23 cellular contexts compared by ENCODE assay signal in the genomic region with DNA sequence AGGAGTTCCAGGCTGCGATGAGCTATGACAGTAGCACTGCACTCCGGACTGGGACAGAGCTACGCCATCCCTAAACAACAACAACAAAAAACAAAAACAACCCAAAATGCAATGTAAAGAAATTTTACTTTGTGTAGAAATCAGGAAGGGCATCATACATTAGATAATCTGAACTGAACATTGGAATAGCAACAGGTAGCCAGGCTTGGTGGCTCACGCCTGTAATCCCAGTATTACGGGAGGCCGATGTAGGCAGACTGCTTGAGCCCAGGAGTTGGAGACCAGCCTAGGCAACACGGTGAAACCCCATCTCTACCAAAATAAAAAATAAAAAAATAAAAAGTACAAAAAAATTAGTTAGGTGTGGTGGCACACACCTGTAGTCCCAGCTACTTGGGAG. TPM values are rescaled to one million over a fixed set of nuclear protein-coding genes. Genes with fewer than 3 reads are reported as not detected.
DNase-seq lines count a peak whose midpoint lies in the region; ATAC-seq, FAIRE-seq and TF ChIP-seq lines count a peak whose summit lies in the region.
"Had no signal": no experiment of that assay in that cellular context is flagged by ENCODE, and none has a peak within 500 bp of the region (broad histone marks: within the 10 kb centered on the region; RNA-seq: fewer than 3 reads in every experiment).

No MANE protein-coding gene starts in this region.

- no peaks in the 10 kb centered on the region for H3K9me3 ChIP-seq in lower lobe of right lung
- H3K9me3 ChIP-seq: body of pancreas, HAP-1, tibial artery had no signal

- H3K27ac Mint-ChIP-seq in activated T-cell treated with anti-CD3 and anti-CD28 coated beads, Interleukin-2, amount 50 U/mL, for 72 hours: no peak overlapping the region
- no peak overlapping the region for H3K27ac Mint-ChIP-seq in activated T-cell treated with anti-CD3 and anti-CD28 coated beads, Interleukin-2, amount 50 U/mL, for 24 hours
- H3K27ac Mint-ChIP-seq in GM23338: no peak overlapping the region
- H3K27ac Mint-ChIP-seq in activated T-helper 17 cell treated with anti-CD3 and anti-CD28 coated beads, Interleukin-2, amount 50 U/mL, for 72 hours: no peak overlapping the region
- H3K27ac Mint-ChIP-seq in progenitor cell of endocrine pancreas: no peak overlapping the region

- peaks cover 61% of the 10 kb centered on the region for H3K4me1 Mint-ChIP-seq in activated T-cell treated with anti-CD3 and anti-CD28 coated beads, Interleukin-2, amount 50 U/mL, for 72 hours (ENCODE audit: low read depth)
- H3K4me1 Mint-ChIP-seq in activated T-cell treated with anti-CD3 and anti-CD28 coated beads, Interleukin-2, amount 50 U/mL, for 24 hours (ENCODE audit: low read depth): peaks cover 60% of the 10 kb centered on the region
- H3K4me1 Mint-ChIP-seq in GM23338: peaks cover 6% of the 10 kb centered on the region; the same call in 2 of the 3 replicates
- peaks cover 15% of the 10 kb centered on the region for H3K4me1 Mint-ChIP-seq in activated T-helper 17 cell treated with anti-CD3 and anti-CD28 coated beads, Interleukin-2, amount 50 U/mL, for 72 hours
- H3K4me1 Mint-ChIP-seq in progenitor cell of endocrine pancreas (ENCODE audit: low read depth): peaks cover 14% of the 10 kb centered on the region

- 0 out of 2 replicates have a peak, but pooled peaks cover 5% of the 10 kb centered on the region for H4K20me1 ChIP-seq in GM23338 (replicated peaks; ENCODE audit: insufficient read depth)

- H3K36me3 Mint-ChIP-seq in activated T-cell treated with anti-CD3 and anti-CD28 coated beads, Interleukin-2, amount 50 U/mL, for 72 hours (ENCODE audit: insufficient read depth in 2 of 2): peaks cover 0 to 7% of the 10 kb centered on the region in 2 donors
- H3K36me3 Mint-ChIP-seq in activated T-cell treated with anti-CD3 and anti-CD28 coated beads, Interleukin-2, amount 50 U/mL, for 24 hours (ENCODE audit: low read depth): peaks cover 65% of the 10 kb centered on the region
- H3K36me3 Mint-ChIP-seq in GM23338 (ENCODE audit: low read depth) (peaks cover 14% of the 10 kb centered on the region), progenitor cell of endocrine pancreas (ENCODE audit: insufficient read depth) (peaks cover 3% of the 10 kb centered on the region)
- H3K36me3 Mint-ChIP-seq in activated T-helper 17 cell treated with anti-CD3 and anti-CD28 coated beads, Interleukin-2, amount 50 U/mL, for 72 hours (ENCODE audit: low read depth): peaks cover 29% of the 10 kb centered on the region

- H3K9me3 Mint-ChIP-seq in activated T-cell treated with anti-CD3 and anti-CD28 coated beads, Interleukin-2, amount 50 U/mL, for 72 hours: no peaks in the 10 kb centered on the region
- H3K9me3 Mint-ChIP-seq in activated T-cell treated with anti-CD3 and anti-CD28 coated beads, Interleukin-2, amount 50 U/mL, for 24 hours: no peaks in the 10 kb centered on the region
- H3K9me3 Mint-ChIP-seq in GM23338: no peaks in the 10 kb centered on the region; the same call in 2 of the 3 replicates
- H3K9me3 Mint-ChIP-seq in activated T-helper 17 cell treated with anti-CD3 and anti-CD28 coated beads, Interleukin-2, amount 50 U/mL, for 72 hours: no peaks in the 10 kb centered on the region
- no peaks in the 10 kb centered on the region for H3K9me3 Mint-ChIP-seq in progenitor cell of endocrine pancreas (ENCODE audit: low read depth)
- H3K9me3 Mint-ChIP-seq: activated naive CD4-positive, alpha-beta T cell treated with anti-CD3 and anti-CD28 coated beads, Interleukin-2, amount 50 U/mL, for 72 hours; stimulated activated memory B cell treated with anti-CD40 and anti-IgM and Interleukin-4, amounts not matched to agents 10 μg/mL and 1 μg/mL and 100 μg/mL, for 72 hours had no signal

- no peak for DNase-seq in activated T-cell treated with anti-CD3 and anti-CD28 coated beads, Interleukin-2, amount 50 U/mL, for 72 hours
- DNase-seq in activated T-cell treated with anti-CD3 and anti-CD28 coated beads, Interleukin-2, amount 50 U/mL, for 24 hours: no peak
- DNase-seq in GM23338 (ENCODE audit: low spot score) (no peak), progenitor cell of endocrine pancreas (ENCODE audit: low spot score, unreplicated experiment) (no peak), lower lobe of right lung (no peak), GM19239 (ENCODE audit: insufficient read length, low spot score) (no peak)
- DNase-seq: activated CD4-positive, CD25-positive, alpha-beta regulatory T cell treated with anti-CD3 and anti-CD28 coated beads, Interleukin-2, amount 50 U/mL, for 72 hours; activated CD8-positive, alpha-beta memory T cell treated with anti-CD3 and anti-CD28 coated beads, Interleukin-2, amount 50 U/mL, for 48 hours; body of pancreas; EL; Kasumi-1; kidney; NCI-H1105 treated with DMSO at 0.1 percent for 48 hours; NCI-H2171 treated with DMSO at 0.1 percent for 48 hours; NCI-H69; SHP77; T-helper 9 cell; tibial artery had no signal

- H3F3A ChIP-seq in GM23338 (replicated peaks; ENCODE audit: low read depth): no peaks in the 10 kb centered on the region

- intact Hi-C loops in lower lobe of right lung (cut with DNase I): no loop called here

- H3K27me3 Mint-ChIP-seq in activated T-cell treated with anti-CD3 and anti-CD28 coated beads, Interleukin-2, amount 50 U/mL, for 72 hours (ENCODE audit: low read depth): no peaks in the 10 kb centered on the region
- H3K27me3 Mint-ChIP-seq in activated T-cell treated with anti-CD3 and anti-CD28 coated beads, Interleukin-2, amount 50 U/mL, for 24 hours: no peaks in the 10 kb centered on the region
- H3K27me3 Mint-ChIP-seq in GM23338 (ENCODE audit: insufficient read depth, low read depth, poor library complexity) (peaks cover 9% of the 10 kb centered on the region), progenitor cell of endocrine pancreas (no peaks in the 10 kb centered on the region)
- no peaks in the 10 kb centered on the region for H3K27me3 Mint-ChIP-seq in activated T-helper 17 cell treated with anti-CD3 and anti-CD28 coated beads, Interleukin-2, amount 50 U/mL, for 72 hours
- H3K27me3 Mint-ChIP-seq: stimulated activated memory B cell treated with anti-CD40 and anti-IgM and Interleukin-4, amounts not matched to agents 10 μg/mL and 1 μg/mL and 100 μg/mL, for 72 hours had no signal

- H3K4me2 ChIP-seq in GM23338: no peak overlapping the region

- H3K27ac ChIP-seq in GM23338 (ENCODE audit: low read depth) (no peak overlapping the region), lower lobe of right lung (no peak overlapping the region)
- H3K27ac ChIP-seq: body of pancreas had no signal

- no peaks in the 10 kb centered on the region for H3K9me2 ChIP-seq in GM23338 (ENCODE audit: insufficient read depth)

- no peak for FAIRE-seq in GM19239 (lab: Jason Lieb, UNC)
- FAIRE-seq: kidney had no signal

- peaks cover 67% of the 10 kb centered on the region for H3K79me2 ChIP-seq in GM23338 (replicated peaks; ENCODE audit: insufficient read depth)

- H3K4me3 ChIP-seq in GM23338: peak overlapping the region; percentile 76; the same call in 1 of the 2 replicates
- no peak overlapping the region for H3K4me3 ChIP-seq in lower lobe of right lung
- H3K4me3 ChIP-seq: body of pancreas had no signal

- peaks cover 4% of the 10 kb centered on the region; the same call in 1 of the 2 replicates for H3K36me3 ChIP-seq in GM23338 (ENCODE audit: insufficient read depth)
- peaks cover 5% of the 10 kb centered on the region for H3K36me3 ChIP-seq in lower lobe of right lung

- no peak for TF ChIP-seq CTCF in GM23338 (conservative IDR thresholded peaks at IDR 0.05; ENCODE audit: low read depth in 2 of 2)
- no peak for TF ChIP-seq CTCF in progenitor cell of endocrine pancreas (IDR thresholded peaks at IDR 0.05; ENCODE audit: unreplicated experiment)
- TF ChIP-seq CTCF in lower lobe of right lung (IDR thresholded peaks at IDR 0.05): no peak

- no peak for ATAC-seq in activated T-cell treated with anti-CD3 and anti-CD28 coated beads, Interleukin-2, amount 50 U/mL, for 72 hours (replicated peaks in 1 of 2)
- no peak for ATAC-seq in GM23338
- no peak for ATAC-seq in activated T-helper 17 cell treated with anti-CD3 and anti-CD28 coated beads, Interleukin-2, amount 50 U/mL, for 72 hours (replicated peaks)
- no peak for ATAC-seq in lower lobe of right lung
- no peak for ATAC-seq in GM18867 (IDR thresholded peaks at IDR 0.05; ENCODE audit: unreplicated experiment)
- ATAC-seq: activated naive CD4-positive, alpha-beta T cell treated with anti-CD3 and anti-CD28 coated beads, Interleukin-2, amount 50 U/mL, for 72 hours; body of pancreas; stimulated activated memory B cell treated with anti-CD40 and anti-IgM and Interleukin-4, amounts not matched to agents 10 μg/mL and 1 μg/mL and 100 μg/mL, for 72 hours had no signal

- H3K27me3 ChIP-seq in GM23338 (ENCODE audit: insufficient read depth) (no peaks in the 10 kb centered on the region), lower lobe of right lung (ENCODE audit: low read depth) (no peaks in the 10 kb centered on the region)
- H3K27me3 ChIP-seq: body of pancreas, tibial artery had no signal

- H3K4me1 ChIP-seq in GM23338 (ENCODE audit: insufficient read depth) (peaks cover 5% of the 10 kb centered on the region; the same call in 1 of the 2 replicates), lower lobe of right lung (peaks cover 42% of the 10 kb centered on the region)

- H3K4me3 Mint-ChIP-seq in activated T-cell treated with anti-CD3 and anti-CD28 coated beads, Interleukin-2, amount 50 U/mL, for 72 hours: peak overlapping the region; percentile 64 to 95
- no peak overlapping the region for H3K4me3 Mint-ChIP-seq in activated T-cell treated with anti-CD3 and anti-CD28 coated beads, Interleukin-2, amount 50 U/mL, for 24 hours
- peak overlapping the region; percentile 53; the same call in 2 of the 3 replicates for H3K4me3 Mint-ChIP-seq in GM23338
- H3K4me3 Mint-ChIP-seq in activated T-helper 17 cell treated with anti-CD3 and anti-CD28 coated beads, Interleukin-2, amount 50 U/mL, for 72 hours: peak overlapping the region; percentile 92
- H3K4me3 Mint-ChIP-seq in progenitor cell of endocrine pancreas (ENCODE audit: low read depth): peak overlapping the region; percentile 38

- H2AFZ ChIP-seq in GM23338: no peak overlapping the region

TF ChIP-seq in GM23338, 12 proteins besides CTCF, POLR2A, EP300 and RAD21:
- no peak for TF ChIP-seq JUNB (IDR thresholded peaks at IDR 0.05; ENCODE audit: unreplicated experiment)

RNA-seq across cellular contexts. Expression of a gene that starts 2.1 kb away (rescaled TPM):
- 10 to 100 TPM; 12.5 to 18.9 TPM for total RNA-seq in activated T-cell treated with anti-CD3 and anti-CD28 coated beads, Interleukin-2, amount 50 U/mL, for 72 hours
- total RNA-seq in GM23338 (2014; rRNA removed; shearing (Covaris generic)): 31.1 and 34.6 TPM in 2 replicates
- polyA plus RNA-seq in GM23338 (2016; fragmentation: Nextera tagmentation; extraction: Ambion mirVana): 39.4 and 43.7 TPM in 2 replicates
- total RNA-seq in activated T-helper 17 cell treated with anti-CD3 and anti-CD28 coated beads, Interleukin-2, amount 50 U/mL, for 72 hours: 10 to 100 TPM; 10.1 to 27.7 TPM
- total RNA-seq in progenitor cell of endocrine pancreas (12.8 and 16.2 TPM in 2 replicates), lower lobe of right lung (10.5 TPM)
